In the genomic region with DNA sequence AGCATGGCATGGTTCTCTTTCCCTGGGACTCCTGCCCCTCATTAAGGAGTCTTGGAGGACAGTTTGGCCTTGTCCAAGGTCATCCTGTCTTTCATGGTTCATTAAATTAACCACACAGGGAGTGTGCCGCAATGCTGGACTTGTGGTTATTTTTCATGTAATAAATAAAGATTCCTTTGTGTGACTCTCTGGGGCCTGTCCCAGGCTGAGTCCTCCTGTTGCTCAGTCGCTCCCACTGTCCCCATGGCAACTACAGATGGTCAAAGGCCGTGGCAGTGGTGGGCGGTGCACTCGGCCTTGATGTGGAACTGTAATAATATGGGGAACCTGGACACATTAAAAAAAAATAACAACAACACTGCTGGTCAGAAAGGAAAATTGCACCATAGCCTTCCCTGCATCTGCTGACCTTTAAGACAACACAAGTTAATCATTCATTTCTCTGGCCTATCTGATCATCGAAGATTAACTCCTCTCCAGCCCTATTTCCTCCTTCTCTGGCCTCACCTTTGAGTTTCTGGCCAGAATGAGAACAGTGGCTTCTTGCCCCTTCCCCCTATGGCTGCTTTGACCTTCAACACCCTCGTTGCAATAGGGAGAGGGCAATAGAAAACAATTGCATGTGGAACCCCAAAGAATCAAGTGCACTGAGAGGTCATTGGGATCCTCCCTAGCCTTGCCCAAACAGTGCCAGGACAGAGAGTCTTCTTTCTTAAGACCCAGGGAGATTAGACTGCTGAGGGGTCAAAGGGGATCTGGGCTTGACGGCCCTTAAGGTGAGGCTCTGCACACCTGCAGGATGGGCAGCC, we compare ENCODE assay signal across 9 cellular contexts. TPM values are rescaled to one million over a fixed set of nuclear protein-coding genes. Genes with fewer than 3 reads are reported as not detected.
A peak's percentile ranks its signal among the peaks of the same experiment; 100 is the strongest.
DNase-seq lines count a peak whose midpoint lies in the region; ATAC-seq and TF ChIP-seq lines count a peak whose summit lies in the region.
"Had no signal": no experiment of that assay in that cellular context is flagged by ENCODE, and none has a peak within 500 bp of the region (broad histone marks: within the 10 kb centered on the region; RNA-seq: fewer than 3 reads in every experiment).

No MANE protein-coding gene starts in this region.

- no peaks in the 10 kb centered on the region for H3K27me3 ChIP-seq in heart right ventricle

- no peaks in the 10 kb centered on the region for H3K9me3 Mint-ChIP-seq in Calu3 (ENCODE audit: low read depth, unreplicated experiment)
- H3K9me3 Mint-ChIP-seq in activated CD4-positive, alpha-beta memory T cell treated with anti-CD3 and anti-CD28 coated beads for 36 hours = no peaks in the 10 kb centered on the region

- no peak overlapping the region for H3K4me3 ChIP-seq in heart right ventricle

- no peaks in the 10 kb centered on the region for H3K27me3 Mint-ChIP-seq in Calu3 (ENCODE audit: unreplicated experiment)
- no peaks in the 10 kb centered on the region for H3K27me3 Mint-ChIP-seq in activated CD4-positive, alpha-beta memory T cell treated with anti-CD3 and anti-CD28 coated beads for 36 hours

- POLR2A ChIA-PET in activated CD4-positive, alpha-beta memory T cell treated with anti-CD3 and anti-CD28 coated beads for 36 hours (lab: Charles Lee) = no interaction called here

- ATAC-seq in heart right ventricle = peak in 5 of 8 donors; percentile 25 to 70 (median 50)

- TF ChIP-seq CTCF in Calu3 (IDR thresholded peaks at IDR 0.05; ENCODE audit: unreplicated experiment) (no peak), heart right ventricle (IDR thresholded peaks at IDR 0.05) (no peak)

- H3K4me1 Mint-ChIP-seq in Calu3 (ENCODE audit: low read depth, unreplicated experiment) = peaks cover 35% of the 10 kb centered on the region
- H3K4me1 Mint-ChIP-seq in activated CD4-positive, alpha-beta memory T cell treated with anti-CD3 and anti-CD28 coated beads for 36 hours (ENCODE audit: low read depth) = peaks cover 8% of the 10 kb centered on the region

- H3K4me3 Mint-ChIP-seq in Calu3 (ENCODE audit: low read depth, unreplicated experiment) = peak overlapping the region; percentile 29
- H3K4me3 Mint-ChIP-seq in activated CD4-positive, alpha-beta memory T cell treated with anti-CD3 and anti-CD28 coated beads for 36 hours = no peak overlapping the region

- BruUV-seq in Calu3 (replicated peaks; lab: Mats Ljungman, UMichigan) = no TSS peak

- H3K27ac ChIP-seq in heart right ventricle = peak overlapping the region in 9 of 10 donors; percentile 61 to 87 (median 79)

- H3K36me3 Mint-ChIP-seq in Calu3 (ENCODE audit: insufficient read depth, unreplicated experiment) = peaks cover 24% of the 10 kb centered on the region
- no peaks in the 10 kb centered on the region for H3K36me3 Mint-ChIP-seq in activated CD4-positive, alpha-beta memory T cell treated with anti-CD3 and anti-CD28 coated beads for 36 hours

- peak overlapping the region; percentile 87 for H3K27ac Mint-ChIP-seq in Calu3 (ENCODE audit: unreplicated experiment)
- H3K27ac Mint-ChIP-seq in activated CD4-positive, alpha-beta memory T cell treated with anti-CD3 and anti-CD28 coated beads for 36 hours = no peak overlapping the region

- DNase-seq in Calu3 (peak; percentile 84), SK-MEL-5 (ENCODE audit: low read depth, low spot score) (peak; percentile 54), heart right ventricle (peak; percentile 33 to 46), posterior vena cava (ENCODE audit: low spot score) (peak; percentile 86), HPDE6-E6E7 (ENCODE audit: extremely low spot score) (no peak), H4 (ENCODE audit: low spot score) (no peak)
- no peak for DNase-seq in activated CD4-positive, alpha-beta memory T cell treated with anti-CD3 and anti-CD28 coated beads for 36 hours
- no peak for DNase-seq in stimulated activated CD4-positive, alpha-beta T cell treated with anti-CD3 and anti-CD28 coated beads, Interleukin-12 subunit alpha, Interleukin-12 subunit beta, amount 100 ng/mL, for 4 hours
- DNase-seq: DND-41 had no signal

- peaks cover 7 to 41% (median 27%) of the 10 kb centered on the region in 9 donors for H3K4me1 ChIP-seq in heart right ventricle

- intact Hi-C loops in Calu3 (cut with micrococcal nuclease; ENCODE audit: unreplicated experiment) (no loop called here), heart right ventricle (cut with DNase I) (loop anchor here in 1 of 10 donors (2.0 kb wide), 1 partner anchor 18 kb away; no protein-coding TSS in a partner anchor), posterior vena cava (cut with DNase I) (no loop called here)
- intact Hi-C loops in activated CD4-positive, alpha-beta memory T cell treated with anti-CD3 and anti-CD28 coated beads for 36 hours (cut with micrococcal nuclease) = no loop called here

- CTCF ChIA-PET in Calu3 (lab: Charles Lee) = interaction anchor here (0.6 to 0.8 kb wide), 3 partner anchors 14 to 167 kb away, joined by 3 to 4 read pairs (median 3); no protein-coding TSS in a partner anchor
- CTCF ChIA-PET in activated CD4-positive, alpha-beta memory T cell treated with anti-CD3 and anti-CD28 coated beads for 36 hours (lab: Charles Lee) = interaction anchor here (1.8 kb wide), 1 partner anchor 172 kb away, joined by 4 read pairs; no protein-coding TSS in a partner anchor

- no peaks in the 10 kb centered on the region for H3K36me3 ChIP-seq in heart right ventricle

- in situ Hi-C loops in SK-MEL-5 (cut with HindIII; ENCODE audit: low pct_unique_long_range_greater_than_20kb, low sequenced_read_pairs) = no loop called here

- WGBS in heart right ventricle, 2 donors = 78 to 85% methylated on average over 8 of the region's 8 CpGs

- no peaks in the 10 kb centered on the region for H3K9me3 ChIP-seq in heart right ventricle

RNA-seq across cellular contexts. Expression of gene PSD4, which starts 44.7 kb away (rescaled TPM):
- total RNA-seq in Calu3 (2022) (58.7 and 64.5 TPM in 2 replicates), heart right ventricle (10 to 100 TPM in 1 of 10 donors, 1 to 10 TPM in 9; 1.0 to 13.0 (median 2.1) TPM), posterior vena cava (10 to 100 TPM in 1 of 2 donors, 1 to 10 TPM in 1; 5.8 to 10.5 TPM)
- total RNA-seq in SK-MEL-5 (2014; rRNA removed; shearing (Covaris generic)) = 0.43 and 0.63 TPM in 2 replicates
- 0.33 and 0.54 TPM in 2 replicates for polyA plus RNA-seq in SK-MEL-5 (2015; cell fraction: cytosol; rRNA removed)
- 0.53 and 1.0 TPM in 2 replicates for polyA plus RNA-seq in SK-MEL-5 (2015; cell fraction: nucleus; rRNA removed)
- polyA plus RNA-seq in heart right ventricle = 1 to 10 TPM; 1.0 to 1.3 TPM
- 1.4 and 1.5 TPM in 2 replicates for total RNA-seq in H4 (2014; rRNA removed; shearing (Covaris generic))
- total RNA-seq in activated CD4-positive, alpha-beta memory T cell treated with anti-CD3 and anti-CD28 coated beads for 36 hours = 100 to 1,000 TPM; 156 to 170 TPM

Comparison
In these comparisons a context has a peak if more than half of its experiments do, and no peak if none do; other contexts are left out.
1. DNase-seq: peak in Calu3 (single experiment), SK-MEL-5 (single experiment), heart right ventricle (2 of 2) and posterior vena cava (single experiment); none in HPDE6-E6E7 (single experiment), H4 (single experiment), activated CD4-positive, alpha-beta memory T cell treated with anti-CD3 and anti-CD28 coated beads for 36 hours (single experiment) and stimulated activated CD4-positive, alpha-beta T cell treated with anti-CD3 and anti-CD28 coated beads, Interleukin-12 subunit alpha, Interleukin-12 subunit beta, amount 100 ng/mL, for 4 hours (single experiment).